ENCODE assay signal across 8 cellular contexts in genomic region chr18:46250812-46251173, GRCh38.
A peak's percentile ranks its signal among the peaks of the same experiment; 100 is the strongest.
DNase-seq lines count a peak whose midpoint lies in the region; ATAC-seq and TF ChIP-seq lines count a peak whose summit lies in the region.

No MANE protein-coding gene starts in this region.

- TF ChIP-seq CTCF in thoracic aorta (IDR thresholded peaks at IDR 0.05) = no peak

- H3K4me1 ChIP-seq in thoracic aorta (ENCODE audit: control insufficient read depth in 1 of 2, low read depth in 2 of 2) = peaks cover 25 to 48% of the 10 kb centered on the region in 2 donors

- peak overlapping the region; percentile 18 for H3K4me3 ChIP-seq in thoracic aorta

- H3K9me3 ChIP-seq in thoracic aorta = no peaks in the 10 kb centered on the region

- no peak for DNase-seq in activated CD4-positive, alpha-beta T cell treated with anti-CD3 and anti-CD28 coated beads for 36 hours
- DNase-seq in activated CD4-positive, alpha-beta T cell treated with anti-CD3 and anti-CD28 coated beads for 48 hours = no peak
- DNase-seq in MV-4-11 (lab: John Stamatoyannopoulos, UW) (peak; percentile 73), Right ventricle myocardium superior (no peak), thoracic aorta (ENCODE audit: low spot score) (no peak), GDM1 (lab: John Stamatoyannopoulos, UW) (no peak), retina (no peak), NCI-H2107 (lab: John Stamatoyannopoulos, UW) (no peak)

- ATAC-seq in activated CD4-positive, alpha-beta T cell treated with anti-CD3 and anti-CD28 coated beads for 36 hours = no peak
- ATAC-seq in Right ventricle myocardium superior (ENCODE audit: poor library complexity) = peak; percentile 34
- no peak for ATAC-seq in thoracic aorta (ENCODE audit: insufficient number of reproducible peaks, low FRiP score, low read depth)

- H3K9me3 Mint-ChIP-seq in activated CD4-positive, alpha-beta T cell treated with anti-CD3 and anti-CD28 coated beads for 36 hours (ENCODE audit: low read depth) = no peaks in the 10 kb centered on the region

- H3K4me3 Mint-ChIP-seq in activated CD4-positive, alpha-beta T cell treated with anti-CD3 and anti-CD28 coated beads for 36 hours = peak overlapping the region; percentile 62

- intact Hi-C loops in activated CD4-positive, alpha-beta T cell treated with anti-CD3 and anti-CD28 coated beads for 36 hours (cut with DNase I, micrococcal nuclease) = loop anchor here (1.0 to 10.0 kb wide), 8 partner anchors 38 to 904 kb away; partner anchors contain the start of genes HAUS1 (in 1 of the 2), HDHD2 (in 1 of the 2), KATNAL2 (in 1 of the 2) and PIAS2 (in 1 of the 2)
- intact Hi-C loops in Right ventricle myocardium superior (cut with DNase I) = no loop called here

- CTCF ChIA-PET in activated CD4-positive, alpha-beta T cell treated with anti-CD3 and anti-CD28 coated beads for 36 hours (lab: Charles Lee) = interaction anchor here (0.8 to 4.4 kb wide), 6 partner anchors 9 to 407 kb away, joined by 3 to 23 read pairs (median 3); a partner anchor contains a TSS

- no peaks in the 10 kb centered on the region for H3K27me3 ChIP-seq in thoracic aorta (replicated peaks; ENCODE audit: insufficient read depth)

- peak overlapping the region in 1 of 2 donors; percentile 45 for H3K27ac ChIP-seq in thoracic aorta

- H3K27ac Mint-ChIP-seq in activated CD4-positive, alpha-beta T cell treated with anti-CD3 and anti-CD28 coated beads for 36 hours = peak overlapping the region; percentile 97

- H3K36me3 Mint-ChIP-seq in activated CD4-positive, alpha-beta T cell treated with anti-CD3 and anti-CD28 coated beads for 36 hours (ENCODE audit: low read depth) = peaks cover 37% of the 10 kb centered on the region

- POLR2A ChIA-PET in activated CD4-positive, alpha-beta T cell treated with anti-CD3 and anti-CD28 coated beads for 36 hours (lab: Charles Lee) = interaction anchor here (0.7 to 1.1 kb wide), 4 partner anchors 9 to 77 kb away, joined by 3 read pairs; a partner anchor contains a TSS

- no peaks in the 10 kb centered on the region for H3K27me3 Mint-ChIP-seq in activated CD4-positive, alpha-beta T cell treated with anti-CD3 and anti-CD28 coated beads for 36 hours

- peaks cover 3% of the 10 kb centered on the region for H3K36me3 ChIP-seq in thoracic aorta

- peaks cover 62% of the 10 kb centered on the region for H3K4me1 Mint-ChIP-seq in activated CD4-positive, alpha-beta T cell treated with anti-CD3 and anti-CD28 coated beads for 36 hours
